Comparison of ENCODE assay signal across 7 cellular contexts in genomic region chr7:106568680-106569499, GRCh38.
DNase-seq lines count a peak whose midpoint lies in the region; ATAC-seq and FAIRE-seq lines count a peak whose summit lies in the region.

No MANE protein-coding gene starts in this region.

- no peak overlapping the region for H3K4me3 ChIP-seq in mesodermal cell (ENCODE audit: extremely low read depth, insufficient read depth, low read length, poor library complexity, severe bottlenecking)

- no peak for FAIRE-seq in frontal cortex (lab: Jason Lieb, UNC)

- peaks cover 10% of the 10 kb centered on the region for H3K4me1 ChIP-seq in mesodermal cell (ENCODE audit: control insufficient read depth, insufficient read depth, low read length, poor library complexity, severe bottlenecking)

- no peaks in the 10 kb centered on the region for H3K36me3 ChIP-seq in mesodermal cell (ENCODE audit: control insufficient read depth, insufficient read depth, low read length)

- no peaks in the 10 kb centered on the region for H3K9me3 ChIP-seq in mesodermal cell (ENCODE audit: control insufficient read depth, low read length)

- 77 to 83% methylated on average over 3 of the region's 4 CpGs for WGBS in mesodermal cell (ENCODE audit: insufficient coverage in 2 of 2), 2 experiments

- ATAC-seq in GM18907 (IDR thresholded peaks at IDR 0.05; ENCODE audit: unreplicated experiment) (no peak), HG02588 (IDR thresholded peaks at IDR 0.05; ENCODE audit: unreplicated experiment) (no peak)

- DNase-seq in GM04504 (ENCODE audit: low read depth) = peak; percentile 81
- peak; percentile 41 for DNase-seq in NCI-H2081 treated with DMSO at 0.1 percent for 48 hours (lab: John Stamatoyannopoulos, UW)
- peak; percentile 65 for DNase-seq in amniotic stem cell (lab: John Stamatoyannopoulos, UW)
- no peak for DNase-seq in frontal cortex (ENCODE audit: low spot score in 2 of 2)

- peak overlapping the region; percentile 96 for H3K27ac ChIP-seq in mesodermal cell (ENCODE audit: low read depth, low read length, severe bottlenecking)

Comparison
In these comparisons a context has a peak if more than half of its experiments do, and no peak if none do; other contexts are left out.
1. DNase-seq: peak in GM04504 (single experiment), NCI-H2081 treated with DMSO at 0.1 percent for 48 hours (single experiment) and amniotic stem cell (single experiment); none in frontal cortex (0 of 2).